Comparison of ENCODE assay signal across 21 cellular contexts in the genomic region with DNA sequence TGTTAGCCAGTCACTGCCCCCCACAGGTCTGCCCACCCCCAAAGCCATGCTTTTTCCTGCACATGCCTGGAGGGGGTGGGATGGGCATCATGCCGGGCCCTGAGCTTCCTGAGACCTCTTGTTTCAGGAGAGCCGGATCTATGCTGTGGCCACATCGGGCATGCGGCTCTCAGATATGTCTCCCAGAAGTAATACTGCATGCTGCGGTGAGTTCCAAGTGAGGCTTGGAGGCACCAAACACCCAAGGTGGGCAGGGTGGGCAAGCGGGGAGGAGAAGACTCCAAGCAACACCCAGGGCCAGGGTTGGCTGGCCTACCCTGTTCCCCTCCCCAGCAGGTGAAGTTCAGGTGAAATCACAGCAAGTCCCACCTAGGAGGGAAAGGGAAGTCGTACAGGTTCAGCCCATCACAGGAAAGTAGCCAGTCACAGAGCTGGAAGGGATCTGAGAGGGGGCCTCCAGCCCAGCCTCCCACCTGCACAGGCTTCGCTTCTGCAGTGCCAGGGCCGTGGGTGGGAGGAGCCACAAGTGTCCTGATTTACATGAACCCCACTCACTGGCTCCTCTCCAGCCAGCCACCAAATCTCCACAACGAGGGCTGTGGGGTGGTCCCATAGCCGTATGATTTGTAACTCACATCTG. TPM values are rescaled to one million over a fixed set of nuclear protein-coding genes. Genes with fewer than 3 reads are reported as not detected.
A peak's percentile ranks its signal among the peaks of the same experiment; 100 is the strongest.
DNase-seq lines count a peak whose midpoint lies in the region; ATAC-seq and TF ChIP-seq lines count a peak whose summit lies in the region.
"Had no signal": no experiment of that assay in that cellular context is flagged by ENCODE, and none has a peak within 500 bp of the region (broad histone marks: within the 10 kb centered on the region; RNA-seq: fewer than 3 reads in every experiment).

No MANE protein-coding gene starts in this region.

- no peaks in the 10 kb centered on the region for H3K27me3 Mint-ChIP-seq in WTC11 (ENCODE audit: low read depth)
- H3K27me3 Mint-ChIP-seq in nephron progenitor cell (ENCODE audit: low read depth, poor library complexity) = peaks cover 4% of the 10 kb centered on the region

- no peak overlapping the region for H3K4me3 Mint-ChIP-seq in WTC11
- H3K4me3 Mint-ChIP-seq in nephron progenitor cell = no peak overlapping the region
- H3K4me3 Mint-ChIP-seq: memory B cell had no signal

- TF ChIP-seq CTCF in BE2C (IDR thresholded peaks at IDR 0.05; ENCODE audit: low read depth, low read length) = no peak
- TF ChIP-seq CTCF in Loucy (conservative IDR thresholded peaks at IDR 0.05; ENCODE audit: low read length) = no peak
- no peak for TF ChIP-seq CTCF in WTC11 (IDR thresholded peaks at IDR 0.05)
- no peak for TF ChIP-seq CTCF in nephron progenitor cell (IDR thresholded peaks at IDR 0.05)

- peaks cover 13% of the 10 kb centered on the region for H3K4me1 Mint-ChIP-seq in WTC11
- H3K4me1 Mint-ChIP-seq in nephron progenitor cell = peaks cover 42% of the 10 kb centered on the region

- no peaks in the 10 kb centered on the region for H3K9me2 ChIP-seq in Loucy (replicated peaks; ENCODE audit: low read depth, low read length)

- H3K27me3 ChIP-seq in BE2C (no peaks in the 10 kb centered on the region), Loucy (ENCODE audit: insufficient read depth, low read length, poor library complexity, severe bottlenecking) (no peaks in the 10 kb centered on the region)
- H3K27me3 ChIP-seq: breast epithelium had no signal

- H3K9me3 Mint-ChIP-seq in WTC11 = no peaks in the 10 kb centered on the region
- H3K9me3 Mint-ChIP-seq in nephron progenitor cell = no peaks in the 10 kb centered on the region
- H3K9me3 Mint-ChIP-seq: activated T-helper 2 cell treated with anti-CD3 and anti-CD28 coated beads, Interferon-gamma antibody, Interleukin-2, Interleukin-4, amounts not matched to agents 10 μg/mL and 5 μg/mL and 100 μg/mL, durations not matched to agents 14 hours and 24 hours and 36 hours; memory B cell had no signal

- H3K27ac Mint-ChIP-seq in WTC11 (no peak overlapping the region; the same call in 1 of the 2 replicates), nephron progenitor cell (peak overlapping the region; percentile 92)
- H3K27ac Mint-ChIP-seq: activated T-helper 2 cell treated with anti-CD3 and anti-CD28 coated beads, Interferon-gamma antibody, Interleukin-2, Interleukin-4, amounts not matched to agents 10 μg/mL and 5 μg/mL and 100 μg/mL, durations not matched to agents 14 hours and 24 hours and 36 hours; memory B cell had no signal

- H3K9me3 ChIP-seq in BE2C (no peaks in the 10 kb centered on the region), Loucy (ENCODE audit: insufficient read depth, low read depth, low read length) (no peaks in the 10 kb centered on the region)
- H3K9me3 ChIP-seq: breast epithelium had no signal

- peak overlapping the region; percentile 52; the same call in 1 of the 2 replicates for H2AFZ ChIP-seq in Loucy (ENCODE audit: low read length)

- ATAC-seq in WTC11 (peak; percentile 69), GM21515 (IDR thresholded peaks at IDR 0.05; ENCODE audit: unreplicated experiment) (no peak)

- DNase-seq in BE2C (peak; percentile 34), WTC11 (ENCODE audit: low spot score) (peak; percentile 31), nephron progenitor cell (peak; percentile 68), NCI-H526 treated with DMSO at 0.1 percent for 48 hours (lab: John Stamatoyannopoulos, UW) (no peak), GOT3 (lab: John Stamatoyannopoulos, UW) (no peak), RPMI8226 (no peak)
- DNase-seq: activated CD8-positive, alpha-beta memory T cell treated with anti-CD3 and anti-CD28 coated beads, Interleukin-2, amount 50 U/mL, for 4 hours; dermis blood vessel endothelial cell; foreskin fibroblast; GDM1; NCI-H1092; NCI-H2029 treated with DMSO at 0.1 percent for 48 hours; NCI-H526; SIG-M5; T-helper 1 cell had no signal

- H3K36me3 ChIP-seq in BE2C (no peaks in the 10 kb centered on the region), Loucy (ENCODE audit: insufficient read depth, low read length) (no peaks in the 10 kb centered on the region)
- H3K36me3 ChIP-seq: breast epithelium had no signal

- CTCF ChIA-PET in WTC11 (lab: Charles Lee) = interaction anchor here (1.2 to 8.0 kb wide), 5 partner anchors 20 to 209 kb away, joined by 3 to 173 read pairs (median 36); a partner anchor contains a TSS

- no peak overlapping the region for H3K4me3 ChIP-seq in BE2C (ENCODE audit: low read depth, low read length)
- no peak overlapping the region for H3K4me3 ChIP-seq in Loucy (ENCODE audit: low read length, poor library complexity, severe bottlenecking)
- H3K4me3 ChIP-seq: breast epithelium had no signal

- no peaks in the 10 kb centered on the region for H3K79me2 ChIP-seq in Loucy (ENCODE audit: insufficient read depth, low read length)

- H3F3A ChIP-seq in Loucy (ENCODE audit: low read depth) = no peaks in the 10 kb centered on the region

- H3K4me1 ChIP-seq in BE2C (no peaks in the 10 kb centered on the region), Loucy (ENCODE audit: insufficient read depth, low read length, poor library complexity, severe bottlenecking) (no peaks in the 10 kb centered on the region)
- H3K4me1 ChIP-seq: breast epithelium had no signal

- H4K20me1 ChIP-seq in Loucy (ENCODE audit: insufficient read depth, low read length, poor library complexity, severe bottlenecking) = no peaks in the 10 kb centered on the region

- H3K4me2 ChIP-seq in Loucy (ENCODE audit: low read depth, low read length, poor library complexity, severe bottlenecking) = no peak overlapping the region
- H3K4me2 ChIP-seq: KMS-11 had no signal

- H3K9ac ChIP-seq in Loucy (ENCODE audit: low read depth, low read length, poor library complexity, severe bottlenecking) = no peak overlapping the region
- H3K9ac ChIP-seq: KMS-11 had no signal

- peaks cover 5% of the 10 kb centered on the region for H3K36me3 Mint-ChIP-seq in WTC11
- H3K36me3 Mint-ChIP-seq in nephron progenitor cell (ENCODE audit: low read depth) = peaks cover 25% of the 10 kb centered on the region
- H3K36me3 Mint-ChIP-seq: memory B cell had no signal

- POLR2A ChIA-PET in WTC11 (lab: Charles Lee) = no interaction called here

TF ChIP-seq in WTC11, 78 proteins besides CTCF, POLR2A, EP300 and RAD21 (continues in another document):
- TF ChIP-seq, protein P1, sequence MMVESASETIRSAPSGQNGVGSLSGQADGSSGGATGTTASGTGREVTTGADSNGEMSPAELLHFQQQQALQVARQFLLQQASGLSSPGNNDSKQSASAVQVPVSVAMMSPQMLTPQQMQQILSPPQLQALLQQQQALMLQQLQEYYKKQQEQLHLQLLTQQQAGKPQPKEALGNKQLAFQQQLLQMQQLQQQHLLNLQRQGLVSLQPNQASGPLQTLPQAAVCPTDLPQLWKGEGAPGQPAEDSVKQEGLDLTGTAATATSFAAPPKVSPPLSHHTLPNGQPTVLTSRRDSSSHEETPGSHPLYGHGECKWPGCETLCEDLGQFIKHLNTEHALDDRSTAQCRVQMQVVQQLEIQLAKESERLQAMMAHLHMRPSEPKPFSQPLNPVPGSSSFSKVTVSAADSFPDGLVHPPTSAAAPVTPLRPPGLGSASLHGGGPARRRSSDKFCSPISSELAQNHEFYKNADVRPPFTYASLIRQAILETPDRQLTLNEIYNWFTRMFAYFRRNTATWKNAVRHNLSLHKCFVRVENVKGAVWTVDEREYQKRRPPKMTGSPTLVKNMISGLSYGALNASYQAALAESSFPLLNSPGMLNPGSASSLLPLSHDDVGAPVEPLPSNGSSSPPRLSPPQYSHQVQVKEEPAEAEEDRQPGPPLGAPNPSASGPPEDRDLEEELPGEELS (CRISPR knock-in tag; IDR thresholded peaks at IDR 0.05) = no peak
- no peak for TF ChIP-seq ZNF423 (CRISPR knock-in tag; IDR thresholded peaks at IDR 0.05)
- TF ChIP-seq, protein P2, sequence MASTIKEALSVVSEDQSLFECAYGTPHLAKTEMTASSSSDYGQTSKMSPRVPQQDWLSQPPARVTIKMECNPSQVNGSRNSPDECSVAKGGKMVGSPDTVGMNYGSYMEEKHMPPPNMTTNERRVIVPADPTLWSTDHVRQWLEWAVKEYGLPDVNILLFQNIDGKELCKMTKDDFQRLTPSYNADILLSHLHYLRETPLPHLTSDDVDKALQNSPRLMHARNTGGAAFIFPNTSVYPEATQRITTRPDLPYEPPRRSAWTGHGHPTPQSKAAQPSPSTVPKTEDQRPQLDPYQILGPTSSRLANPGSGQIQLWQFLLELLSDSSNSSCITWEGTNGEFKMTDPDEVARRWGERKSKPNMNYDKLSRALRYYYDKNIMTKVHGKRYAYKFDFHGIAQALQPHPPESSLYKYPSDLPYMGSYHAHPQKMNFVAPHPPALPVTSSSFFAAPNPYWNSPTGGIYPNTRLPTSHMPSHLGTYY (CRISPR knock-in tag; IDR thresholded peaks at IDR 0.05) = no peak
- TF ChIP-seq, protein P3, sequence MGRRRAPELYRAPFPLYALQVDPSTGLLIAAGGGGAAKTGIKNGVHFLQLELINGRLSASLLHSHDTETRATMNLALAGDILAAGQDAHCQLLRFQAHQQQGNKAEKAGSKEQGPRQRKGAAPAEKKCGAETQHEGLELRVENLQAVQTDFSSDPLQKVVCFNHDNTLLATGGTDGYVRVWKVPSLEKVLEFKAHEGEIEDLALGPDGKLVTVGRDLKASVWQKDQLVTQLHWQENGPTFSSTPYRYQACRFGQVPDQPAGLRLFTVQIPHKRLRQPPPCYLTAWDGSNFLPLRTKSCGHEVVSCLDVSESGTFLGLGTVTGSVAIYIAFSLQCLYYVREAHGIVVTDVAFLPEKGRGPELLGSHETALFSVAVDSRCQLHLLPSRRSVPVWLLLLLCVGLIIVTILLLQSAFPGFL (CRISPR knock-in tag; IDR thresholded peaks at IDR 0.05; ENCODE audit: borderline replicate concordance) = no peak
- TF ChIP-seq, protein P4, sequence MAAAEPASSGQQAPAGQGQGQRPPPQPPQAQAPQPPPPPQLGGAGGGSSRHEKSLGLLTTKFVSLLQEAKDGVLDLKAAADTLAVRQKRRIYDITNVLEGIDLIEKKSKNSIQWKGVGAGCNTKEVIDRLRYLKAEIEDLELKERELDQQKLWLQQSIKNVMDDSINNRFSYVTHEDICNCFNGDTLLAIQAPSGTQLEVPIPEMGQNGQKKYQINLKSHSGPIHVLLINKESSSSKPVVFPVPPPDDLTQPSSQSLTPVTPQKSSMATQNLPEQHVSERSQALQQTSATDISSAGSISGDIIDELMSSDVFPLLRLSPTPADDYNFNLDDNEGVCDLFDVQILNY (CRISPR knock-in tag; IDR thresholded peaks at IDR 0.05) = no peak

RNA-seq across cellular contexts. Expression of a gene that starts 30.9 kb away (rescaled TPM):
- 45.6 TPM for polyA plus RNA-seq in BE2C (2012; ENCODE audit: insufficient read depth, insufficient read length, low read depth)
- total RNA-seq in WTC11 (2021) = 6.6 to 7.8 TPM (median 6.8 TPM) in 3 replicates

RNA-seq across cellular contexts. Expression of a gene that starts 36.0 kb away (rescaled TPM):
- polyA plus RNA-seq in BE2C (2012; ENCODE audit: insufficient read depth, insufficient read length, low read depth) = 4.1 TPM
- total RNA-seq in WTC11 (2021) = 45.4 to 49.8 TPM (median 48.3 TPM) in 3 replicates

RNA-seq across cellular contexts. Expression of a gene that starts 50.6 kb away (rescaled TPM):
- polyA plus RNA-seq in BE2C (2012; ENCODE audit: insufficient read depth, insufficient read length, low read depth) = 13.2 TPM
- total RNA-seq in WTC11 (2021) = 29.8 to 38.5 TPM (median 33.0 TPM) in 3 replicates

Comparison
In these comparisons a context has a peak if more than half of its experiments do, and no peak if none do; other contexts are left out.
1. DNase-seq: peak in BE2C (single experiment), WTC11 (single experiment) and nephron progenitor cell (single experiment); none in NCI-H526 treated with DMSO at 0.1 percent for 48 hours (single experiment), GOT3 (single experiment) and RPMI8226 (single experiment).